Comparison of ENCODE assay signal across 8 cellular contexts in genomic region chr3:141561426-141562034, GRCh38.
A peak's percentile ranks its signal among the peaks of the same experiment; 100 is the strongest.
DNase-seq lines count a peak whose midpoint lies in the region; ATAC-seq, FAIRE-seq and TF ChIP-seq lines count a peak whose summit lies in the region.
"Had no signal": no experiment of that assay in that cellular context is flagged by ENCODE, and none has a peak within 500 bp of the region (broad histone marks: within the 10 kb centered on the region; RNA-seq: fewer than 3 reads in every experiment).

No MANE protein-coding gene starts in this region.

- H2AFZ ChIP-seq in keratinocyte (ENCODE audit: control insufficient read depth, low read length): no peak overlapping the region

- DNase-seq in DMS153 (lab: John Stamatoyannopoulos, UW): peak; percentile 38
- DNase-seq in HFF-Myc (ENCODE audit: extremely low read depth, low read depth): peak; percentile 44
- DNase-seq in NT2/D1 (ENCODE audit: low read depth, low spot score): peak; percentile 49
- DNase-seq in astrocyte of the hippocampus (ENCODE audit: low read depth, low spot score): peak; percentile 75
- DNase-seq in keratinocyte (ENCODE audit: low read depth, low spot score): peak; percentile 7
- peak; percentile 34 for DNase-seq in stimulated activated naive CD8-positive, alpha-beta T cell treated with anti-CD3 and anti-CD28 coated beads, Interleukin-15, Interleukin-2, amounts not matched to agents 100 U/mL and 50 U/mL, for 24 hours
- DNase-seq: activated naive CD8-positive, alpha-beta T cell treated with anti-CD3 and anti-CD28 coated beads, Interleukin-2, amount 10 ng/mL, durations not matched to agents 7 days and 5 days had no signal

- H3K27ac ChIP-seq in keratinocyte (ENCODE audit: control insufficient read depth, insufficient read depth, low read length): no peak overlapping the region

- no peaks in the 10 kb centered on the region for H3K4me1 ChIP-seq in NT2/D1 (ENCODE audit: insufficient read depth, insufficient read length)
- no peaks in the 10 kb centered on the region for H3K4me1 ChIP-seq in keratinocyte (ENCODE audit: control insufficient read depth, extremely low read depth, insufficient read depth, low read length)

- ATAC-seq in stimulated activated naive CD8-positive, alpha-beta T cell treated with anti-CD3 and anti-CD28 coated beads, Interleukin-15, Interleukin-2, amounts not matched to agents 100 U/mL and 50 U/mL, for 24 hours: no peak
- ATAC-seq in HG02588 (IDR thresholded peaks at IDR 0.05; ENCODE audit: unreplicated experiment): no peak

- H3K36me3 ChIP-seq in NT2/D1 (ENCODE audit: insufficient read depth, insufficient read length, low read length) (peaks cover 33% of the 10 kb centered on the region), keratinocyte (ENCODE audit: control insufficient read depth in 2 of 2, extremely low read depth in 1 of 2, insufficient read depth in 2 of 2, low read length in 2 of 2) (peaks cover 4 to 12% of the 10 kb centered on the region in 2 experiments)

- no peak for FAIRE-seq in keratinocyte (lab: Jason Lieb, UNC)

- no peak overlapping the region for H3K9ac ChIP-seq in NT2/D1 (ENCODE audit: insufficient read length, low read depth)
- no peak overlapping the region for H3K9ac ChIP-seq in keratinocyte (ENCODE audit: control insufficient read depth, extremely low read depth, insufficient read depth, low read length)

- no peaks in the 10 kb centered on the region for H3K9me3 ChIP-seq in NT2/D1 (ENCODE audit: insufficient read depth, low read length)
- no peaks in the 10 kb centered on the region for H3K9me3 ChIP-seq in keratinocyte (ENCODE audit: control insufficient read depth, low read depth, low read length)

- no peak overlapping the region for H3K4me2 ChIP-seq in keratinocyte (ENCODE audit: control insufficient read depth, extremely low read depth, insufficient read depth, low read depth, low read length)

- no peaks in the 10 kb centered on the region for H4K20me1 ChIP-seq in keratinocyte (ENCODE audit: control insufficient read depth, extremely low read depth, insufficient read depth, low read length)

- H3K79me2 ChIP-seq in keratinocyte (ENCODE audit: control insufficient read depth, insufficient read depth, low read length): no peaks in the 10 kb centered on the region

- TF ChIP-seq CTCF in HFF-Myc (IDR thresholded peaks at IDR 0.05; ENCODE audit: low read depth, low read length, missing control alignments) (peak; percentile 82), keratinocyte (optimal IDR thresholded peaks at IDR 0.05 in 1 of 3, IDR thresholded peaks at IDR 0.05 in 1 of 3, conservative IDR thresholded peaks at IDR 0.05 in 1 of 3; ENCODE audit: extremely low read depth in 1 of 3, insufficient read depth in 2 of 3, low read length in 3 of 3) (peak in 2 of 3 experiments; percentile 74 to 88)

- no peaks in the 10 kb centered on the region for H3K9me1 ChIP-seq in keratinocyte (ENCODE audit: control insufficient read depth, extremely low read depth, insufficient read depth, low read length)

- H3K4me3 ChIP-seq in HFF-Myc (replicated peaks; ENCODE audit: low read depth, low read length) (no peak overlapping the region), NT2/D1 (ENCODE audit: insufficient read length, low read depth) (no peak overlapping the region), keratinocyte (ENCODE audit: control insufficient read depth in 2 of 3, extremely low read depth in 1 of 3, insufficient read depth in 2 of 3, low read depth in 1 of 3, low read length in 3 of 3) (no peak overlapping the region)

- no peaks in the 10 kb centered on the region for H3K27me3 ChIP-seq in NT2/D1 (ENCODE audit: insufficient read depth, insufficient read length)
- H3K27me3 ChIP-seq in keratinocyte (ENCODE audit: control insufficient read depth, extremely low read depth, insufficient read depth, low read length): no peaks in the 10 kb centered on the region

- dilution Hi-C loops in keratinocyte (cut with MboI; ENCODE audit: extremely low pct_ligation_motif_present, low sequenced_read_pairs): no loop called here

Comparison
In these comparisons a context has a peak if more than half of its experiments do, and no peak if none do; other contexts are left out.
1. DNase-seq: peak in every context shown above with its lines; median percentile 75 in astrocyte of the hippocampus; 49 in NT2/D1; 44 in HFF-Myc; 38 in DMS153; 34 in stimulated activated naive CD8-positive, alpha-beta T cell treated with anti-CD3 and anti-CD28 coated beads, Interleukin-15, Interleukin-2, amounts not matched to agents 100 U/mL and 50 U/mL, for 24 hours; 7 in keratinocyte.